In genomic region chr6:111771084-111771411, GRCh38 we compare ENCODE assay signal across 1 cellular context.
TF ChIP-seq lines count a peak whose summit lies in the region.

No MANE protein-coding gene starts in this region.

TF ChIP-seq in HEK293, 187 proteins besides CTCF, POLR2A, EP300 and RAD21 (continued from another document):
- TF ChIP-seq ZNF354C (tag by site-specific recombination; IDR thresholded peaks at IDR 0.05; ENCODE audit: borderline replicate concordance, low read depth): no peak
- no peak for TF ChIP-seq ZNF169 (tag by site-specific recombination; IDR thresholded peaks at IDR 0.05)
- TF ChIP-seq PRDM10 (tag by site-specific recombination; IDR thresholded peaks at IDR 0.05): peak; percentile 5; the same call in 1 of the 2 replicates
- no peak for TF ChIP-seq ZNF530 (tag by site-specific recombination; IDR thresholded peaks at IDR 0.05; ENCODE audit: low read depth)
- TF ChIP-seq MEIS1 (CRISPR knock-in tag; IDR thresholded peaks at IDR 0.05; ENCODE audit: borderline replicate concordance): no peak
- no peak for TF ChIP-seq ZNF423 (tag by site-specific recombination; IDR thresholded peaks at IDR 0.05)
- no peak for TF ChIP-seq ZNF529 (tag by site-specific recombination; IDR thresholded peaks at IDR 0.05; ENCODE audit: insufficient replicate concordance)
- TF ChIP-seq KLF1 (tag by site-specific recombination; IDR thresholded peaks at IDR 0.05): no peak
